8 cellular contexts compared by ENCODE assay signal in genomic region chrX:119790977-119791436, GRCh38. TPM values are rescaled to one million over a fixed set of nuclear protein-coding genes. Genes with fewer than 3 reads are reported as not detected.
DNase-seq lines count a peak whose midpoint lies in the region; ATAC-seq and TF ChIP-seq lines count a peak whose summit lies in the region.

No MANE protein-coding gene starts in this region.

- peak overlapping the region; percentile 76 to 89 (median 79) for H3K9ac ChIP-seq in skeletal muscle tissue (ENCODE audit: low read depth in 1 of 3, low read length in 3 of 3)

- 38% methylated on average over 31 of the region's 31 CpGs for WGBS in hepatocyte (ENCODE audit: low lambda C conversion rate, missing lambda C conversion rate)

- no peaks in the 10 kb centered on the region for H3K27me3 Mint-ChIP-seq in activated CD4-positive, alpha-beta T cell treated with anti-CD3 and anti-CD28 coated beads for 36 hours

- peak; percentile 53 for DNase-seq in activated CD4-positive, alpha-beta T cell treated with anti-CD3 and anti-CD28 coated beads for 36 hours
- DNase-seq in activated CD4-positive, alpha-beta T cell treated with anti-CD3 and anti-CD28 coated beads for 1 hour: no peak
- DNase-seq in RPMI7951 (ENCODE audit: low read depth): peak; percentile 21
- DNase-seq in amniotic epithelial cell (ENCODE audit: low read depth): peak; percentile 41
- DNase-seq in hepatocyte (ENCODE audit: low spot score): peak; percentile 38
- DNase-seq in NAMALWA (ENCODE audit: low spot score): no peak

- H3K36me3 Mint-ChIP-seq in activated CD4-positive, alpha-beta T cell treated with anti-CD3 and anti-CD28 coated beads for 36 hours (ENCODE audit: low read depth): peaks cover 41% of the 10 kb centered on the region

- peak overlapping the region; percentile 93 for H3K27ac Mint-ChIP-seq in activated CD4-positive, alpha-beta T cell treated with anti-CD3 and anti-CD28 coated beads for 36 hours

- TF ChIP-seq CTCF in hepatocyte (IDR thresholded peaks at IDR 0.05; ENCODE audit: poor library complexity): peak; percentile 32

- peak; percentile 14 for ATAC-seq in activated CD4-positive, alpha-beta T cell treated with anti-CD3 and anti-CD28 coated beads for 36 hours
- peak; percentile 29 for ATAC-seq in HG03045 (IDR thresholded peaks at IDR 0.05; ENCODE audit: unreplicated experiment)

- H3K36me3 ChIP-seq in hepatocyte (replicated peaks; ENCODE audit: insufficient read depth, low read depth): no peaks in the 10 kb centered on the region
- peaks cover 2 to 8% (median 5%) of the 10 kb centered on the region in 3 donors for H3K36me3 ChIP-seq in skeletal muscle tissue (ENCODE audit: control insufficient read depth in 3 of 3, insufficient read depth in 3 of 3, low read length in 3 of 3)

- H3K4me2 ChIP-seq in hepatocyte: peak overlapping the region; percentile 80

- no peaks in the 10 kb centered on the region for H3K9me3 ChIP-seq in hepatocyte (ENCODE audit: low read depth)
- H3K9me3 ChIP-seq in skeletal muscle tissue (ENCODE audit: control insufficient read depth in 3 of 3, low read length in 3 of 3): no peaks in the 10 kb centered on the region

- peaks cover 21% of the 10 kb centered on the region for H3K4me1 Mint-ChIP-seq in activated CD4-positive, alpha-beta T cell treated with anti-CD3 and anti-CD28 coated beads for 36 hours

- no peaks in the 10 kb centered on the region for H3K9me2 ChIP-seq in hepatocyte (replicated peaks; ENCODE audit: insufficient read depth)

- peak overlapping the region; percentile 38 for H3K4me3 ChIP-seq in hepatocyte
- peak overlapping the region; percentile 52 to 82 (median 82) for H3K4me3 ChIP-seq in skeletal muscle tissue (ENCODE audit: low read length in 3 of 3)

- peak overlapping the region; percentile 19 for H2AFZ ChIP-seq in hepatocyte

- H3K27ac ChIP-seq in hepatocyte (peak overlapping the region; percentile 92), skeletal muscle tissue (ENCODE audit: low read depth, low read length) (peak overlapping the region; percentile 90)

- H4K20me1 ChIP-seq in hepatocyte (ENCODE audit: insufficient read depth, poor library complexity, severe bottlenecking): peaks cover 37% of the 10 kb centered on the region

- CTCF ChIA-PET in activated CD4-positive, alpha-beta T cell treated with anti-CD3 and anti-CD28 coated beads for 36 hours (lab: Charles Lee): interaction anchor here (0.7 to 1.2 kb wide), 7 partner anchors 31 to 143 kb away, joined by 3 to 8 read pairs (median 3); partner anchors contain the start of genes NDUFA1, RNF113A and UPF3B

- H3K4me3 Mint-ChIP-seq in activated CD4-positive, alpha-beta T cell treated with anti-CD3 and anti-CD28 coated beads for 36 hours: peak overlapping the region; percentile 92

- H3K79me2 ChIP-seq in hepatocyte: peaks cover 41% of the 10 kb centered on the region

- H3K27me3 ChIP-seq in hepatocyte (no peaks in the 10 kb centered on the region), skeletal muscle tissue (ENCODE audit: control insufficient read depth in 3 of 3, insufficient read depth in 3 of 3, low read length in 3 of 3) (no peaks in the 10 kb centered on the region)

- H3K4me1 ChIP-seq in hepatocyte (ENCODE audit: insufficient read depth): no peaks in the 10 kb centered on the region
- peaks cover 12 to 19% (median 12%) of the 10 kb centered on the region in 3 donors for H3K4me1 ChIP-seq in skeletal muscle tissue (ENCODE audit: control insufficient read depth in 3 of 3, insufficient read depth in 3 of 3, low read length in 3 of 3)

- POLR2A ChIA-PET in activated CD4-positive, alpha-beta T cell treated with anti-CD3 and anti-CD28 coated beads for 36 hours (lab: Charles Lee): interaction anchor here (0.5 to 2.0 kb wide), 19 partner anchors 15 to 323 kb away, joined by 3 to 26 read pairs (median 4); partner anchors contain the start of genes NDUFA1, NKAP, NKRF and RNF113A

- no peaks in the 10 kb centered on the region for H3K9me3 Mint-ChIP-seq in activated CD4-positive, alpha-beta T cell treated with anti-CD3 and anti-CD28 coated beads for 36 hours (ENCODE audit: low read depth)

- intact Hi-C loops in activated CD4-positive, alpha-beta T cell treated with anti-CD3 and anti-CD28 coated beads for 36 hours (cut with DNase I, micrococcal nuclease): loop anchor here (1.0 to 5.0 kb wide), 11 partner anchors 34 to 555 kb away; partner anchors contain the start of genes NDUFA1 (in 2 of the 2), RNF113A (in 2 of the 2), NKAP (in 1 of the 2) and NKRF (in 1 of the 2)

RNA-seq across cellular contexts. Expression of gene RPL39, which starts 0.4 kb away (rescaled TPM):
- 1,000 to 10,000 TPM; 1,382 to 2,556 TPM for total RNA-seq in activated CD4-positive, alpha-beta T cell treated with anti-CD3 and anti-CD28 coated beads for 36 hours
- 2,449 and 3,058 TPM in 2 replicates for total RNA-seq in RPMI7951 (2014; rRNA removed; shearing (Covaris generic))
- total RNA-seq in hepatocyte (6,564 and 8,635 TPM in 2 replicates), skeletal muscle tissue (6,835 TPM)
- 647 and 687 TPM in 2 replicates for polyA plus RNA-seq in hepatocyte

RNA-seq across cellular contexts. Expression of gene SOWAHD, which starts 32.6 kb away (rescaled TPM):
- total RNA-seq in activated CD4-positive, alpha-beta T cell treated with anti-CD3 and anti-CD28 coated beads for 36 hours: under 1 TPM; 0.11 to 0.30 TPM
- 0.10 TPM in 1 of 2 replicates, not detected in the other for total RNA-seq in RPMI7951 (2014; rRNA removed; shearing (Covaris generic))
- 0.24 and 1.00 TPM in 2 replicates for total RNA-seq in hepatocyte
- polyA plus RNA-seq in hepatocyte: 1.3 and 2.0 TPM in 2 replicates
- total RNA-seq in skeletal muscle tissue: 1.6 TPM

Comparison
In these comparisons a context has a peak if more than half of its experiments do, and no peak if none do; other contexts are left out.
1. DNase-seq: peak in activated CD4-positive, alpha-beta T cell treated with anti-CD3 and anti-CD28 coated beads for 36 hours (single experiment), RPMI7951 (single experiment), amniotic epithelial cell (single experiment) and hepatocyte (single experiment); none in activated CD4-positive, alpha-beta T cell treated with anti-CD3 and anti-CD28 coated beads for 1 hour (single experiment) and NAMALWA (single experiment).